ENCODE assay signal across 9 cellular contexts in the genomic region with DNA sequence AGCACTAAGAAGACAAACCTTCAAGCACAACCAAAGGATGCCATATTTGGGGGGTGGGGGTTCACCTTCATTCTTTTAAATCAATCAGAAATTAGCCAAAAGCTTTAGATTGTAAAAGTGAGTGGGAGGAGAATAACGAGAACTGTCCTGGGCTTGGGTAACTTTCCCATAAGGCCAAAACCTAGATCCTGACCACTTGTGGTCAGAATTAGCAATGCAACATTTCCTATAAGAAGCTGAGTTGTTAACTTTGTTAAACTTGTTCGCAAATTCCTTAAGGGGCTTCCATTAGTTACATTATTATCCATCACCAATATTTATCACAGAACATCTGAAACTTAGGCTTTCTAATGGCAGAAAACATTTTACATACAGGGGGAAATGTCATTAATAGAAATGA. TPM values are rescaled to one million over a fixed set of nuclear protein-coding genes. Genes with fewer than 3 reads are reported as not detected.
DNase-seq lines count a peak whose midpoint lies in the region; ATAC-seq, FAIRE-seq and TF ChIP-seq lines count a peak whose summit lies in the region.
"Had no signal": no experiment of that assay in that cellular context is flagged by ENCODE, and none has a peak within 500 bp of the region (broad histone marks: within the 10 kb centered on the region; RNA-seq: fewer than 3 reads in every experiment).

No MANE protein-coding gene starts in this region.

- H3K4me3 Mint-ChIP-seq in CD8-positive, alpha-beta T cell = no peak overlapping the region

- no peak overlapping the region for H3K9ac ChIP-seq in GM12878 (ENCODE audit: control insufficient read depth, insufficient read depth, low read length)

- 76% methylated on average over 2 of the region's 2 CpGs for WGBS in GM12878 (ENCODE audit: insufficient coverage, insufficient replicate concordance, low lambda C conversion rate, missing lambda C conversion rate)

- H3K27me3 Mint-ChIP-seq in CD8-positive, alpha-beta T cell (ENCODE audit: low read depth) = no peaks in the 10 kb centered on the region

- ATAC-seq in CD8-positive, alpha-beta T cell = no peak
- ATAC-seq in GM12878 (no peak), GM19452 (IDR thresholded peaks at IDR 0.05; ENCODE audit: unreplicated experiment) (no peak)

- H3K27ac ChIP-seq in CD8-positive, alpha-beta T cell (ENCODE audit: low read depth, low read length) = peak overlapping the region; percentile 90
- peak overlapping the region; percentile 81 for H3K27ac ChIP-seq in KOPT-K1 (ENCODE audit: low read depth, low read length, poor library complexity, severe bottlenecking)
- H3K27ac ChIP-seq in GM12878 (ENCODE audit: control insufficient read depth, insufficient read depth) = no peak overlapping the region
- peak overlapping the region; percentile 2 for H3K27ac ChIP-seq in muscle layer of duodenum (ENCODE audit: low read length)

- H3K4me2 ChIP-seq in GM12878 (ENCODE audit: control insufficient read depth, insufficient read depth) = no peak overlapping the region

- H3K27me3 ChIP-seq in CD8-positive, alpha-beta T cell (ENCODE audit: insufficient read depth, low read length) = no peaks in the 10 kb centered on the region
- H3K27me3 ChIP-seq in GM12878 (replicated peaks in 1 of 2; ENCODE audit: control insufficient read depth in 2 of 2, insufficient read depth in 2 of 2, low read length in 1 of 2) (no peaks in the 10 kb centered on the region), muscle layer of duodenum (ENCODE audit: low read depth, low read length) (no peaks in the 10 kb centered on the region)

- peaks cover 24% of the 10 kb centered on the region for H3K79me2 ChIP-seq in GM12878 (ENCODE audit: control insufficient read depth, insufficient read depth, low read length)

- BruUV-seq in GM12878 (replicated peaks; lab: Mats Ljungman, UMichigan) = no TSS peak

- TF ChIP-seq POLR2A in GM12878 (IDR thresholded peaks at IDR 0.05; ENCODE audit: low read depth, low read length) = no peak

- no peaks in the 10 kb centered on the region for H4K20me1 ChIP-seq in GM12878 (ENCODE audit: control insufficient read depth, insufficient read depth)

- no peak overlapping the region for H2AFZ ChIP-seq in GM12878 (ENCODE audit: control insufficient read depth, low read depth, low read length)

- no peaks in the 10 kb centered on the region for H3K9me3 Mint-ChIP-seq in CD8-positive, alpha-beta T cell

- SMC1A ChIA-PET in GM12878 (lab: Charles Lee; ENCODE audit: uncharacterized antibody, unreplicated experiment) = interaction anchor here (0.9 to 3.6 kb wide), 5 partner anchors 11 to 29 kb away, joined by 3 to 36 read pairs (median 3); no protein-coding TSS in a partner anchor

- POLR2A ChIA-PET in CD8-positive, alpha-beta T cell (lab: Charles Lee) = interaction anchor here (0.7 to 5.5 kb wide), 5 partner anchors 9 to 286 kb away, joined by 4 to 61 read pairs (median 13); partner anchors contain the start of genes STAT5A and STAT5B
- POLR2A ChIA-PET in GM12878 (lab: Charles Lee) = interaction anchor here (0.6 to 1.7 kb wide), 4 partner anchors 12 to 25 kb away, joined by 3 to 5 read pairs (median 3); no protein-coding TSS in a partner anchor

- intact Hi-C loops in CD8-positive, alpha-beta T cell (cut with DNase I, micrococcal nuclease) = no loop called here
- intact Hi-C loops in GM12878 (cut with micrococcal nuclease; ENCODE audit: unreplicated experiment) = no loop called here

- no peak for TF ChIP-seq RAD21 in GM12878 (IDR thresholded peaks at IDR 0.05; ENCODE audit: insufficient read depth, low read depth, low read length)

- no peak for TF ChIP-seq CTCF in CD8-positive, alpha-beta T cell (IDR thresholded peaks at IDR 0.05)
- TF ChIP-seq CTCF in GM12878 (IDR thresholded peaks at IDR 0.05 in 2 of 3, conservative IDR thresholded peaks at IDR 0.05 in 1 of 3; ENCODE audit: control insufficient read depth in 2 of 3, extremely low read depth in 1 of 3, insufficient read depth in 1 of 3, low read depth in 3 of 3, low read length in 3 of 3) = peak; percentile 10 to 15 (median 10); a peak in 2 of 6 replicates

- H3K4me3 ChIP-seq in CD8-positive, alpha-beta T cell (ENCODE audit: low read depth, low read length) = no peak overlapping the region
- H3K4me3 ChIP-seq in GM12878 (no peak overlapping the region), muscle layer of duodenum (ENCODE audit: low read depth in 1 of 2, low read length in 2 of 2) (no peak overlapping the region)

- H3K36me3 Mint-ChIP-seq in CD8-positive, alpha-beta T cell = peaks cover 5% of the 10 kb centered on the region

- RAD21 ChIA-PET in GM12878 (lab: Charles Lee; ENCODE audit: unreplicated experiment) = interaction anchor here (1.5 to 3.7 kb wide), 2 partner anchors 29 to 62 kb away, joined by 4 to 15 read pairs; no protein-coding TSS in a partner anchor

- in situ Hi-C loops in GM12878 (cut with MboI) = no loop called here

- CTCF ChIA-PET in CD8-positive, alpha-beta T cell (lab: Charles Lee) = interaction anchor here (1.1 to 5.8 kb wide), 2 partner anchors 24 to 28 kb away, joined by 3 to 30 read pairs; no protein-coding TSS in a partner anchor
- CTCF ChIA-PET in GM12878 (lab: Yijun Ruan, JAX) = interaction anchor here (1.1 to 6.4 kb wide), 4 partner anchors 16 to 291 kb away, joined by 3 to 50 read pairs (median 3); no protein-coding TSS in a partner anchor

- H3K9me3 ChIP-seq in CD8-positive, alpha-beta T cell (ENCODE audit: low read length) = no peaks in the 10 kb centered on the region
- H3K9me3 ChIP-seq in KOPT-K1 (ENCODE audit: insufficient read depth, low read length, poor library complexity, severe bottlenecking) (no peaks in the 10 kb centered on the region), GM12878 (replicated peaks; ENCODE audit: control insufficient read depth, insufficient read depth, low read length) (no peaks in the 10 kb centered on the region), muscle layer of duodenum (ENCODE audit: control insufficient read depth in 1 of 2, low read length in 2 of 2) (no peaks in the 10 kb centered on the region)

- H3K4me1 ChIP-seq in CD8-positive, alpha-beta T cell (ENCODE audit: insufficient read depth, low read length) = peaks cover 52% of the 10 kb centered on the region
- peaks cover 27% of the 10 kb centered on the region for H3K4me1 ChIP-seq in GM12878 (ENCODE audit: control insufficient read depth, insufficient read depth, low read length)
- peaks cover 3 to 4% of the 10 kb centered on the region in 2 donors for H3K4me1 ChIP-seq in muscle layer of duodenum (ENCODE audit: control insufficient read depth in 1 of 2, insufficient read depth in 2 of 2, low read length in 2 of 2)

- no peak for FAIRE-seq in GM12878 (lab: Jason Lieb, UNC)
- FAIRE-seq: GM18507 had no signal

- H3K4me1 Mint-ChIP-seq in CD8-positive, alpha-beta T cell (ENCODE audit: low read depth) = peaks cover 73% of the 10 kb centered on the region

- TF ChIP-seq EP300 in GM12878 (IDR thresholded peaks at IDR 0.05; ENCODE audit: borderline replicate concordance in 1 of 2, control insufficient read depth in 1 of 2, low read depth in 2 of 2, low read length in 2 of 2) = no peak

- DNase-seq in CD8-positive, alpha-beta T cell = no peak
- no peak for DNase-seq in GM12878 (ENCODE audit: low read depth, low spot score)
- no peak for DNase-seq in NCI-H1417 treated with DMSO at 0.1 percent for 48 hours (lab: John Stamatoyannopoulos, UW)
- DNase-seq in NCI-H2171 (lab: John Stamatoyannopoulos, UW) = no peak
- DNase-seq in NK-92 (lab: John Stamatoyannopoulos, UW; ENCODE audit: unreplicated experiment) = no peak

- H3K36me3 ChIP-seq in CD8-positive, alpha-beta T cell (ENCODE audit: insufficient read depth, low read length) = no peaks in the 10 kb centered on the region
- H3K36me3 ChIP-seq in KOPT-K1 (ENCODE audit: insufficient read depth, low read length) = no peaks in the 10 kb centered on the region
- H3K36me3 ChIP-seq in GM12878 (ENCODE audit: control insufficient read depth in 2 of 2, insufficient read depth in 2 of 2, low read length in 1 of 2) = no peaks in the 10 kb centered on the region
- no peaks in the 10 kb centered on the region for H3K36me3 ChIP-seq in muscle layer of duodenum (ENCODE audit: control insufficient read depth in 1 of 2, insufficient read depth in 2 of 2, low read length in 2 of 2)

- peak overlapping the region; percentile 98 for H3K27ac Mint-ChIP-seq in CD8-positive, alpha-beta T cell

RNA-seq across cellular contexts. Expression of gene STAT5B, which starts 25.1 kb away (rescaled TPM):
- 10 to 100 TPM; 85.2 to 85.5 TPM for total RNA-seq in CD8-positive, alpha-beta T cell
- 80.4 and 88.9 TPM in 2 replicates for total RNA-seq in GM12878 (2013; cell fraction: nucleolus; rRNA removed)
- total RNA-seq in GM12878 (2014; rRNA removed) = 54.0 and 58.5 TPM in 2 replicates
- 37.1 and 38.1 TPM in 2 replicates for total RNA-seq in GM12878 (2014; rRNA removed; fragmentation: Illumina TruSeq; extraction: Trizol)
- total RNA-seq in GM12878 (2021) = 66.6 and 69.6 TPM in 2 replicates
- 22.5 TPM for polyA plus RNA-seq in GM12878 (2011; ENCODE audit: low read depth)
- 46.0 and 52.8 TPM in 2 replicates for polyA plus RNA-seq in GM12878 (2011; rRNA removed)
- 41.9 and 44.7 TPM in 2 replicates for polyA plus RNA-seq in GM12878 (2011; cell fraction: cytosol; rRNA removed)
- polyA plus RNA-seq in GM12878 (2011; cell fraction: nucleus; rRNA removed) = 70.8 and 85.5 TPM in 2 replicates
- polyA plus RNA-seq in GM12878 (2012) = 33.3 and 39.8 TPM in 2 replicates
- 57.8 and 60.2 TPM in 2 replicates for polyA plus RNA-seq in GM12878 (2014; fragmentation: Illumina TruSeq; extraction: Trizol)
- 10 to 100 TPM; 11.0 to 11.8 TPM for polyA plus RNA-seq in GM12878 (2014; fragmentation: Nextera tagmentation; extraction: Ambion mirVana)
- polyA plus RNA-seq in GM12878 (2014; rRNA removed) = 56.9 and 59.2 TPM in 2 replicates
- polyA plus RNA-seq in GM12878 (2016; fragmentation: Nextera tagmentation; extraction: Ambion mirVana) = 10 to 100 TPM; 38.8 to 40.6 TPM
- 38.7 and 49.0 TPM in 2 replicates for polyA minus RNA-seq in GM12878 (2011; rRNA and poly(A)+ RNA removed)
- 18.0 and 18.9 TPM in 2 replicates for polyA minus RNA-seq in GM12878 (2011; cell fraction: cytosol; rRNA and poly(A)+ RNA removed)
- 15.6 and 24.7 TPM in 2 replicates for polyA minus RNA-seq in GM12878 (2011; cell fraction: nucleus; rRNA and poly(A)+ RNA removed)

RNA-seq across cellular contexts. Expression of gene STAT5A, which starts 37.2 kb away (rescaled TPM):
- 100 to 1,000 TPM; 300 to 319 TPM for total RNA-seq in CD8-positive, alpha-beta T cell
- 130 and 152 TPM in 2 replicates for total RNA-seq in GM12878 (2013; cell fraction: nucleolus; rRNA removed)
- 71.1 and 81.1 TPM in 2 replicates for total RNA-seq in GM12878 (2014; rRNA removed)
- 25.6 and 26.1 TPM in 2 replicates for total RNA-seq in GM12878 (2014; rRNA removed; fragmentation: Illumina TruSeq; extraction: Trizol)
- total RNA-seq in GM12878 (2021) = 78.9 and 86.4 TPM in 2 replicates
- 18.4 TPM for polyA plus RNA-seq in GM12878 (2011; ENCODE audit: low read depth)
- 24.8 and 41.2 TPM in 2 replicates for polyA plus RNA-seq in GM12878 (2011; rRNA removed)
- polyA plus RNA-seq in GM12878 (2011; cell fraction: cytosol; rRNA removed) = 45.7 and 47.5 TPM in 2 replicates
- polyA plus RNA-seq in GM12878 (2011; cell fraction: nucleus; rRNA removed) = 167 and 182 TPM in 2 replicates
- polyA plus RNA-seq in GM12878 (2012) = 51.7 TPM in 2 replicates
- 64.7 and 66.2 TPM in 2 replicates for polyA plus RNA-seq in GM12878 (2014; fragmentation: Illumina TruSeq; extraction: Trizol)
- polyA plus RNA-seq in GM12878 (2014; fragmentation: Nextera tagmentation; extraction: Ambion mirVana) = 10 to 100 TPM; 14.8 to 24.0 TPM
- polyA plus RNA-seq in GM12878 (2014; rRNA removed) = 51.4 and 54.6 TPM in 2 replicates
- 10 to 100 TPM; 36.6 to 41.8 TPM for polyA plus RNA-seq in GM12878 (2016; fragmentation: Nextera tagmentation; extraction: Ambion mirVana)
- polyA minus RNA-seq in GM12878 (2011; rRNA and poly(A)+ RNA removed) = 63.8 and 74.0 TPM in 2 replicates
- polyA minus RNA-seq in GM12878 (2011; cell fraction: cytosol; rRNA and poly(A)+ RNA removed) = 31.0 and 31.7 TPM in 2 replicates
- 39.9 and 62.0 TPM in 2 replicates for polyA minus RNA-seq in GM12878 (2011; cell fraction: nucleus; rRNA and poly(A)+ RNA removed)

RNA-seq across cellular contexts. Expression of gene GHDC, which starts 56.8 kb away (rescaled TPM):
- 1 to 10 TPM; 6.6 to 6.7 TPM for total RNA-seq in CD8-positive, alpha-beta T cell
- total RNA-seq in GM12878 (2013; cell fraction: nucleolus; rRNA removed) = 40.6 and 47.9 TPM in 2 replicates
- 17.2 and 17.6 TPM in 2 replicates for total RNA-seq in GM12878 (2014; rRNA removed)
- 6.8 TPM in 2 replicates for total RNA-seq in GM12878 (2014; rRNA removed; fragmentation: Illumina TruSeq; extraction: Trizol)
- total RNA-seq in GM12878 (2021) = 20.6 and 21.2 TPM in 2 replicates
- 9.4 TPM for polyA plus RNA-seq in GM12878 (2011; ENCODE audit: low read depth)
- polyA plus RNA-seq in GM12878 (2011; rRNA removed) = 6.1 and 12.3 TPM in 2 replicates
- polyA plus RNA-seq in GM12878 (2011; cell fraction: cytosol; rRNA removed) = 13.2 and 23.1 TPM in 2 replicates
- 63.3 and 67.9 TPM in 2 replicates for polyA plus RNA-seq in GM12878 (2011; cell fraction: nucleus; rRNA removed)
- polyA plus RNA-seq in GM12878 (2012) = 16.6 and 21.5 TPM in 2 replicates
- 4.1 and 6.5 TPM in 2 replicates for polyA plus RNA-seq in GM12878 (2014; fragmentation: Illumina TruSeq; extraction: Trizol)
- 1 to 10 TPM in 1 of 2 experiments, under 1 TPM in 1; 0.72 to 2.2 TPM for polyA plus RNA-seq in GM12878 (2014; fragmentation: Nextera tagmentation; extraction: Ambion mirVana)
- polyA plus RNA-seq in GM12878 (2014; rRNA removed) = 20.4 and 20.5 TPM in 2 replicates
- 10 to 100 TPM; 13.5 to 15.5 TPM for polyA plus RNA-seq in GM12878 (2016; fragmentation: Nextera tagmentation; extraction: Ambion mirVana)
- polyA minus RNA-seq in GM12878 (2011; rRNA and poly(A)+ RNA removed) = 6.4 and 21.6 TPM in 2 replicates
- 10.2 and 12.4 TPM in 2 replicates for polyA minus RNA-seq in GM12878 (2011; cell fraction: cytosol; rRNA and poly(A)+ RNA removed)
- polyA minus RNA-seq in GM12878 (2011; cell fraction: nucleus; rRNA and poly(A)+ RNA removed) = 12.3 and 16.6 TPM in 2 replicates
